In the genomic region with DNA sequence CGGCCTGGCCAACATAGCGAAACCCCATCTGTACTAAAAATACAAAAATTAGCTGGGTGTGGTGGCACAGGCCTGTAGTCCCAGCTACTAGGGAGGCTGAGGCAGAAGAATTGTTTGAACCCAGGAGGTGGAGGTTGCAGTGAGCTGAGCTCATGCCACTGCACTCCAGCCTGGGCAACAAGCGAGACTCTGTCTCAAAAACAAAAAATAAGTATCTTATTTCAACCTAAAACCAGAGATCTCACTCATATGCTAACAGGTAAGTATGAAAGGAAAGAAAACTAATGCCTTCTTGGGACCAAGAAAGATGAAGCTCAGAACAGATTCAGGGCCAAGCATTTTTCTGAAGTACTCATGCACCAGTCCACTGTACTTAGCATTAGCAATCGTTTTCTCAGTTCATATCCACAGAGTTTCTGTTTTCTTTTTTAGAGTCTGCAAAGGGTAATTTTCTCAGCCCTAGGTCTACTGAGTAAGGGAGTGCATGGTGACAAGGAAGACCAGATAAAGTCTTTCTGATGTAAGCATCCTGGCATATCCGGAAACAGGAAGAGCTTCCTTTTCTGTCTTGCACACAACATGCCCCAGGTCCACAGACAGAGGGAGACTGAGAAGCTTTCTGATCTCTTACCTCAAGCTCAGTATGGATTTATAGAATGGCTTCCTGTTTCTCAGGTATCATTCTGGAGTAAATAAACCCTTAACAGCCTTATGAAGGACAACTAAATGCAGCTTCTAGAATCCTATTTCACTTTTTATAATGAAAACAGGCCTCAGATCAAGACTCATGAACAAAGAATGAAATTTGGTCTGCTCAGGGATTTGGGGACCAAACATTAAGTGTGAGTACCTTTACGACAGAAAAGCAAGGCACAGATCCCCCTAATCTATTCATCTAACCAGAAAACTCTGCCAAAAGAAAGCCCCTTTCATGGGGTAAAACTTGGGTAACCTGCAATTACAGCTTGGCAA, we compare ENCODE assay signal across 1 cellular context.
A peak's percentile ranks its signal among the peaks of the same experiment; 100 is the strongest.
TF ChIP-seq lines count a peak whose summit lies in the region.

No MANE protein-coding gene starts in this region.

TF ChIP-seq in K562, 482 proteins besides CTCF, POLR2A, EP300 and RAD21 (continued from another document and continues in another):
- TF ChIP-seq, protein P1, sequence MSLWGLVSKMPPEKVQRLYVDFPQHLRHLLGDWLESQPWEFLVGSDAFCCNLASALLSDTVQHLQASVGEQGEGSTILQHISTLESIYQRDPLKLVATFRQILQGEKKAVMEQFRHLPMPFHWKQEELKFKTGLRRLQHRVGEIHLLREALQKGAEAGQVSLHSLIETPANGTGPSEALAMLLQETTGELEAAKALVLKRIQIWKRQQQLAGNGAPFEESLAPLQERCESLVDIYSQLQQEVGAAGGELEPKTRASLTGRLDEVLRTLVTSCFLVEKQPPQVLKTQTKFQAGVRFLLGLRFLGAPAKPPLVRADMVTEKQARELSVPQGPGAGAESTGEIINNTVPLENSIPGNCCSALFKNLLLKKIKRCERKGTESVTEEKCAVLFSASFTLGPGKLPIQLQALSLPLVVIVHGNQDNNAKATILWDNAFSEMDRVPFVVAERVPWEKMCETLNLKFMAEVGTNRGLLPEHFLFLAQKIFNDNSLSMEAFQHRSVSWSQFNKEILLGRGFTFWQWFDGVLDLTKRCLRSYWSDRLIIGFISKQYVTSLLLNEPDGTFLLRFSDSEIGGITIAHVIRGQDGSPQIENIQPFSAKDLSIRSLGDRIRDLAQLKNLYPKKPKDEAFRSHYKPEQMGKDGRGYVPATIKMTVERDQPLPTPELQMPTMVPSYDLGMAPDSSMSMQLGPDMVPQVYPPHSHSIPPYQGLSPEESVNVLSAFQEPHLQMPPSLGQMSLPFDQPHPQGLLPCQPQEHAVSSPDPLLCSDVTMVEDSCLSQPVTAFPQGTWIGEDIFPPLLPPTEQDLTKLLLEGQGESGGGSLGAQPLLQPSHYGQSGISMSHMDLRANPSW (CRISPR knock-in tag; IDR thresholded peaks at IDR 0.05), result no peak
- TF ChIP-seq TRIM24 (IDR thresholded peaks at IDR 0.05) (peak; percentile 48 to 54; a peak in 2 of 4 replicates), SNRNP70 (optimal IDR thresholded peaks at IDR 0.05; ENCODE audit: low read depth, low read length) (no peak), CREB5 (CRISPR knock-in tag; IDR thresholded peaks at IDR 0.05) (no peak), ZSCAN32 (CRISPR knock-in tag; IDR thresholded peaks at IDR 0.05) (0 out of 2 replicates have a peak, but pooled peaks have one; percentile 6), STAG1 (CRISPR knock-in tag; IDR thresholded peaks at IDR 0.05; ENCODE audit: borderline replicate concordance) (no peak), MCM3 (IDR thresholded peaks at IDR 0.05) (no peak), FOXP4 (CRISPR knock-in tag; IDR thresholded peaks at IDR 0.05; ENCODE audit: borderline replicate concordance) (no peak), ATF1 (CRISPR knock-in tag; IDR thresholded peaks at IDR 0.05) (no peak), ATF1 (tag; IDR thresholded peaks at IDR 0.05) (peak; percentile 37; the same call in 1 of the 2 replicates), MYNN (IDR thresholded peaks at IDR 0.05) (no peak), MYNN (CRISPR knock-in tag; IDR thresholded peaks at IDR 0.05) (no peak), HIVEP1 (CRISPR knock-in tag; IDR thresholded peaks at IDR 0.05) (no peak), MEIS2 (IDR thresholded peaks at IDR 0.05; ENCODE audit: partially characterized antibody) (peak; percentile 44), MYC (IDR thresholded peaks at IDR 0.05; ENCODE audit: low read depth, low read length) (peak; percentile 89), MYC (CRISPR knock-in tag; IDR thresholded peaks at IDR 0.05; ENCODE audit: borderline replicate concordance, low read depth) (no peak), RBM14 (IDR thresholded peaks at IDR 0.05; ENCODE audit: borderline replicate concordance, insufficient read depth, low read depth, low read length) (no peak), GABPB1 (CRISPR knock-in tag; IDR thresholded peaks at IDR 0.05) (peak; percentile 59), TAF1 (IDR thresholded peaks at IDR 0.05; ENCODE audit: control insufficient read depth, extremely low read depth, insufficient read depth, low read length, severe bottlenecking) (peak; percentile 34), ZNF395 (CRISPR knock-in tag; IDR thresholded peaks at IDR 0.05) (no peak), PATZ1 (CRISPR knock-in tag; IDR thresholded peaks at IDR 0.05; ENCODE audit: borderline replicate concordance) (0 out of 2 replicates have a peak, but pooled peaks have one; percentile 49), GMEB1 (CRISPR knock-in tag; IDR thresholded peaks at IDR 0.05) (no peak), ZFP36 (IDR thresholded peaks at IDR 0.05; ENCODE audit: low read depth, low read length, partially characterized antibody) (no peak), SMAD4 (CRISPR knock-in tag; conservative IDR thresholded peaks at IDR 0.05) (peak; percentile 18; the same call in 1 of the 2 replicates)
- TF ChIP-seq, protein P2, sequence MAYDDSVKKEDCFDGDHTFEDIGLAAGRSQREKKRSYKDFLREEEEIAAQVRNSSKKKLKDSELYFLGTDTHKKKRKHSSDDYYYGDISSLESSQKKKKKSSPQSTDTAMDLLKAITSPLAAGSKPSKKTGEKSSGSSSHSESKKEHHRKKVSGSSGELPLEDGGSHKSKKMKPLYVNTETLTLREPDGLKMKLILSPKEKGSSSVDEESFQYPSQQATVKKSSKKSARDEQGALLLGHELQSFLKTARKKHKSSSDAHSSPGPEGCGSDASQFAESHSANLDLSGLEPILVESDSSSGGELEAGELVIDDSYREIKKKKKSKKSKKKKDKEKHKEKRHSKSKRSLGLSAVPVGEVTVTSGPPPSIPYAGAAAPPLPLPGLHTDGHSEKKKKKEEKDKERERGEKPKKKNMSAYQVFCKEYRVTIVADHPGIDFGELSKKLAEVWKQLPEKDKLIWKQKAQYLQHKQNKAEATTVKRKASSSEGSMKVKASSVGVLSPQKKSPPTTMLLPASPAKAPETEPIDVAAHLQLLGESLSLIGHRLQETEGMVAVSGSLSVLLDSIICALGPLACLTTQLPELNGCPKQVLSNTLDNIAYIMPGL (CRISPR knock-in tag; IDR thresholded peaks at IDR 0.05), result no peak
- TF ChIP-seq, protein P3, sequence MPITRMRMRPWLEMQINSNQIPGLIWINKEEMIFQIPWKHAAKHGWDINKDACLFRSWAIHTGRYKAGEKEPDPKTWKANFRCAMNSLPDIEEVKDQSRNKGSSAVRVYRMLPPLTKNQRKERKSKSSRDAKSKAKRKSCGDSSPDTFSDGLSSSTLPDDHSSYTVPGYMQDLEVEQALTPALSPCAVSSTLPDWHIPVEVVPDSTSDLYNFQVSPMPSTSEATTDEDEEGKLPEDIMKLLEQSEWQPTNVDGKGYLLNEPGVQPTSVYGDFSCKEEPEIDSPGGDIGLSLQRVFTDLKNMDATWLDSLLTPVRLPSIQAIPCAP (CRISPR knock-in tag; IDR thresholded peaks at IDR 0.05; ENCODE audit: borderline replicate concordance), result no peak
- TF ChIP-seq, protein P4, sequence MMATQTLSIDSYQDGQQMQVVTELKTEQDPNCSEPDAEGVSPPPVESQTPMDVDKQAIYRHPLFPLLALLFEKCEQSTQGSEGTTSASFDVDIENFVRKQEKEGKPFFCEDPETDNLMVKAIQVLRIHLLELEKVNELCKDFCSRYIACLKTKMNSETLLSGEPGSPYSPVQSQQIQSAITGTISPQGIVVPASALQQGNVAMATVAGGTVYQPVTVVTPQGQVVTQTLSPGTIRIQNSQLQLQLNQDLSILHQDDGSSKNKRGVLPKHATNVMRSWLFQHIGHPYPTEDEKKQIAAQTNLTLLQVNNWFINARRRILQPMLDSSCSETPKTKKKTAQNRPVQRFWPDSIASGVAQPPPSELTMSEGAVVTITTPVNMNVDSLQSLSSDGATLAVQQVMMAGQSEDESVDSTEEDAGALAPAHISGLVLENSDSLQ (IDR thresholded peaks at IDR 0.05), result peak; percentile 52; the same call in 1 of the 2 replicates
- TF ChIP-seq, protein P5, sequence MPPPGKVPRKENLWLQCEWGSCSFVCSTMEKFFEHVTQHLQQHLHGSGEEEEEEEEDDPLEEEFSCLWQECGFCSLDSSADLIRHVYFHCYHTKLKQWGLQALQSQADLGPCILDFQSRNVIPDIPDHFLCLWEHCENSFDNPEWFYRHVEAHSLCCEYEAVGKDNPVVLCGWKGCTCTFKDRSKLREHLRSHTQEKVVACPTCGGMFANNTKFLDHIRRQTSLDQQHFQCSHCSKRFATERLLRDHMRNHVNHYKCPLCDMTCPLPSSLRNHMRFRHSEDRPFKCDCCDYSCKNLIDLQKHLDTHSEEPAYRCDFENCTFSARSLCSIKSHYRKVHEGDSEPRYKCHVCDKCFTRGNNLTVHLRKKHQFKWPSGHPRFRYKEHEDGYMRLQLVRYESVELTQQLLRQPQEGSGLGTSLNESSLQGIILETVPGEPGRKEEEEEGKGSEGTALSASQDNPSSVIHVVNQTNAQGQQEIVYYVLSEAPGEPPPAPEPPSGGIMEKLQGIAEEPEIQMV (tag; conservative IDR thresholded peaks at IDR 0.05; ENCODE audit: low read depth), result 0 out of 2 replicates have a peak, but pooled peaks have one; percentile 38
